8 cellular contexts compared by ENCODE assay signal in genomic region chr4:48340905-48341775, GRCh38. TPM values are rescaled to one million over a fixed set of nuclear protein-coding genes. Genes with fewer than 3 reads are reported as not detected.
DNase-seq lines count a peak whose midpoint lies in the region; ATAC-seq and TF ChIP-seq lines count a peak whose summit lies in the region.

TSS of gene SLAIN2 (plus strand) at chr4:48341529. CDS start at chr4:48341740, 211 bp downstream.

- H3K4me1 ChIP-seq in ascending aorta, result peaks cover 11 to 14% of the 10 kb centered on the region in 2 donors
- H3K4me1 ChIP-seq in right cardiac atrium (ENCODE audit: control insufficient read depth, insufficient read depth, low read length), result peaks cover 2% of the 10 kb centered on the region
- peaks cover 50% of the 10 kb centered on the region for H3K4me1 ChIP-seq in vagina

- peak; percentile 80 for ATAC-seq in GM18499 (IDR thresholded peaks at IDR 0.05; ENCODE audit: insufficient read depth, unreplicated experiment)
- peak; percentile 87 for ATAC-seq in HG02943 (IDR thresholded peaks at IDR 0.05; ENCODE audit: low read depth, unreplicated experiment)
- peak; percentile 97 to 98 for ATAC-seq in right cardiac atrium

- intact Hi-C loops in T-helper 2 cell treated with Interferon-gamma antibody and Interleukin-4, amounts not matched to agents 100 ng/mL and 5 ng/mL, for 36 hours (cut with micrococcal nuclease), result loop anchor here (1.0 to 5.0 kb wide), 8 partner anchors 24 to 878 kb away; partner anchors contain the start of genes COMMD8, FRYL, OCIAD1 and OCIAD2
- intact Hi-C loops in ascending aorta (cut with DNase I) (loop anchor here (1.0 to 10.0 kb wide), 5 partner anchors 72 to 876 kb away; partner anchors contain the start of genes COMMD8, NFXL1 and TEC), right cardiac atrium (cut with DNase I) (no loop called here), vagina (cut with DNase I) (no loop called here)

- WGBS in right cardiac atrium, result under 1% methylated on average over 89 of the region's 89 CpGs

- H3K27me3 ChIP-seq in ascending aorta (no peaks in the 10 kb centered on the region), right cardiac atrium (ENCODE audit: control insufficient read depth, insufficient read depth) (no peaks in the 10 kb centered on the region), vagina (no peaks in the 10 kb centered on the region)

- H3K9me3 ChIP-seq in ascending aorta, result no peaks in the 10 kb centered on the region
- H3K9me3 ChIP-seq in right cardiac atrium (ENCODE audit: control insufficient read depth, low read length), result no peaks in the 10 kb centered on the region
- no peaks in the 10 kb centered on the region for H3K9me3 ChIP-seq in vagina

- peak within 1 kb of the TSS; percentile 98 to 99 for H3K27ac ChIP-seq in ascending aorta
- peak within 1 kb of the TSS; percentile 95 for H3K27ac ChIP-seq in right cardiac atrium (ENCODE audit: low read length)
- H3K27ac ChIP-seq in vagina, result peak within 1 kb of the TSS; percentile 99

- DNase-seq in NCI-H187 treated with DMSO at 0.1 percent for 48 hours (lab: John Stamatoyannopoulos, UW) (peak; percentile 80), ascending aorta (ENCODE audit: low spot score in 2 of 2) (peak; percentile 96 to 100), right cardiac atrium (peak; percentile 100), putamen (ENCODE audit: low spot score) (peak; percentile 96), vagina (ENCODE audit: extremely low spot score in 2 of 2) (peak; percentile 98 to 99)

- peak in 1 of 2 donors; percentile 71 for TF ChIP-seq POLR2A in vagina (IDR thresholded peaks at IDR 0.05)

- TF ChIP-seq CTCF in ascending aorta (IDR thresholded peaks at IDR 0.05) (peak; percentile 26 to 51 (median 35)), vagina (IDR thresholded peaks at IDR 0.05) (peak in 1 of 3 experiments; percentile 38)

- peak within 1 kb of the TSS; percentile 86 to 93 for H3K4me3 ChIP-seq in ascending aorta
- H3K4me3 ChIP-seq in right cardiac atrium (ENCODE audit: low read length), result peak within 1 kb of the TSS; percentile 86
- peak within 1 kb of the TSS; percentile 93 to 97 for H3K4me3 ChIP-seq in vagina

- no peaks in the 10 kb centered on the region for H3K36me3 ChIP-seq in ascending aorta
- H3K36me3 ChIP-seq in vagina, result no peaks in the 10 kb centered on the region

RNA-seq across cellular contexts. Expression of gene SLAIN2, which starts in this region (rescaled TPM):
- total RNA-seq in T-helper 2 cell treated with Interferon-gamma antibody and Interleukin-4, amounts not matched to agents 100 ng/mL and 5 ng/mL, for 36 hours, result 54.1 and 58.1 TPM in 2 replicates
- 26.3 TPM for total RNA-seq in ascending aorta
- total RNA-seq in right cardiac atrium, result 100 to 1,000 TPM; 119 to 123 (median 120) TPM
- 46.1 TPM for polyA plus RNA-seq in right cardiac atrium
- 39.5 TPM for total RNA-seq in vagina

Comparison
In these comparisons a context has a peak if more than half of its experiments do, and no peak if none do; other contexts are left out.
1. Peak in every context shown above with its lines: DNase-seq, ATAC-seq, H3K4me3 ChIP-seq and H3K27ac ChIP-seq.
2. intact Hi-C loops: an anchor here in T-helper 2 cell treated with Interferon-gamma antibody and Interleukin-4, amounts not matched to agents 100 ng/mL and 5 ng/mL, for 36 hours (1.0 to 5.0 kb wide) and ascending aorta (1.0 to 10.0 kb wide); none called in right cardiac atrium and vagina.